ENCODE assay signal across 7 cellular contexts in genomic region chr13:39603424-39603947, GRCh38. TPM values are rescaled to one million over a fixed set of nuclear protein-coding genes. Genes with fewer than 3 reads are reported as not detected.
A peak's percentile ranks its signal among the peaks of the same experiment; 100 is the strongest.
DNase-seq lines count a peak whose midpoint lies in the region; ATAC-seq and TF ChIP-seq lines count a peak whose summit lies in the region.

No MANE protein-coding gene starts in this region.

- H3F3A ChIP-seq in MM.1S (ENCODE audit: insufficient read depth, low read length): no peaks in the 10 kb centered on the region

- H3K9me3 ChIP-seq in MM.1S (replicated peaks; ENCODE audit: insufficient read depth, low read length) (no peaks in the 10 kb centered on the region), body of pancreas (no peaks in the 10 kb centered on the region), stomach (no peaks in the 10 kb centered on the region)

- H3K79me2 ChIP-seq in MM.1S (ENCODE audit: low read length): no peaks in the 10 kb centered on the region

- DNase-seq in GM12865 (ENCODE audit: low read depth): peak; percentile 3
- no peak for DNase-seq in MM.1S
- DNase-seq in body of pancreas: peak in 2 of 4 donors; percentile 3 to 11
- peak; percentile 34 for DNase-seq in iris pigment epithelial cell (ENCODE audit: low read depth)
- no peak for DNase-seq in stomach
- DNase-seq in HPDE6-E6E7 (ENCODE audit: extremely low spot score): no peak

- TF ChIP-seq EP300 in stomach (IDR thresholded peaks at IDR 0.05): no peak

- H3K27ac ChIP-seq in MM.1S (ENCODE audit: low read length) (no peak overlapping the region), body of pancreas (peak overlapping the region; percentile 33 to 71 (median 44)), stomach (peak overlapping the region; percentile 54 to 88 (median 86))

- TF ChIP-seq POLR2A in body of pancreas (IDR thresholded peaks at IDR 0.05) (no peak), stomach (IDR thresholded peaks at IDR 0.05) (no peak)

- no peaks in the 10 kb centered on the region for H3K9me2 ChIP-seq in MM.1S (replicated peaks; ENCODE audit: insufficient read depth, low read length)

- no peak overlapping the region for H3K9ac ChIP-seq in MM.1S (ENCODE audit: low read length)

- peak overlapping the region; percentile 48; the same call in 1 of the 2 replicates for H2AFZ ChIP-seq in MM.1S (ENCODE audit: low read length)

- H3K4me1 ChIP-seq in MM.1S (ENCODE audit: low read length) (no peaks in the 10 kb centered on the region), body of pancreas (peaks cover 11% of the 10 kb centered on the region), stomach (peaks cover 7 to 33% (median 14%) of the 10 kb centered on the region in 4 donors)

- 3 to 7% methylated on average over 13 to 15 of the region's 15 CpGs for WGBS in body of pancreas, 2 donors
- 3 to 8% (median 4%) methylated on average over 15 of the region's 15 CpGs for WGBS in stomach, 5 donors

- H3K36me3 ChIP-seq in MM.1S (replicated peaks; ENCODE audit: insufficient read depth, low read length): no peaks in the 10 kb centered on the region
- no peaks in the 10 kb centered on the region for H3K36me3 ChIP-seq in body of pancreas (replicated peaks in 1 of 2; ENCODE audit: insufficient read depth in 1 of 2, low read depth in 2 of 2)
- H3K36me3 ChIP-seq in stomach: no peaks in the 10 kb centered on the region

- H4K20me1 ChIP-seq in MM.1S (ENCODE audit: insufficient read depth, low read length): no peaks in the 10 kb centered on the region

- H3K27me3 ChIP-seq in MM.1S (replicated peaks; ENCODE audit: insufficient read depth, low read length): no peaks in the 10 kb centered on the region
- peaks cover 0 to 5% of the 10 kb centered on the region in 2 donors for H3K27me3 ChIP-seq in body of pancreas
- peaks cover 0 to 31% (median 5%) of the 10 kb centered on the region in 3 donors for H3K27me3 ChIP-seq in stomach

- H3K4me3 ChIP-seq in GM12865 (ENCODE audit: low read depth, low read length) (peak overlapping the region; percentile 71), MM.1S (ENCODE audit: low read length) (peak overlapping the region; percentile 70), body of pancreas (peak overlapping the region; percentile 16 to 80), stomach (peak overlapping the region; percentile 68 to 82 (median 78))

- peak overlapping the region; percentile 77; the same call in 1 of the 2 replicates for H3K4me2 ChIP-seq in MM.1S (ENCODE audit: low read depth, low read length)

- TF ChIP-seq CTCF in GM12865 (IDR thresholded peaks at IDR 0.05; ENCODE audit: insufficient read depth, low read depth, low read length, missing control alignments) (no peak), MM.1S (IDR thresholded peaks at IDR 0.05; ENCODE audit: low read length) (no peak), body of pancreas (IDR thresholded peaks at IDR 0.05) (no peak), stomach (IDR thresholded peaks at IDR 0.05) (no peak)

- intact Hi-C loops in body of pancreas (cut with DNase I) (loop anchor here (10.0 kb wide), 1 partner anchor 329 kb away; no protein-coding TSS in a partner anchor), stomach (cut with DNase I; ENCODE audit: low total_unique reads) (no loop called here)

- ATAC-seq in GM21825 (IDR thresholded peaks at IDR 0.05; ENCODE audit: unreplicated experiment) (peak; percentile 27), body of pancreas (peak; percentile 43)

RNA-seq across cellular contexts. Expression of gene LHFPL6, which starts 0.5 kb away (rescaled TPM):
- total RNA-seq in body of pancreas (10 to 100 TPM; 18.4 to 30.7 TPM), stomach (10 to 100 TPM in 3 of 5 donors, 1 to 10 TPM in 2; 4.7 to 53.6 (median 11.4) TPM)
- 10 to 100 TPM; 10.1 to 11.9 (median 10.4) TPM for polyA plus RNA-seq in stomach

RNA-seq across cellular contexts. Expression of gene COG6, which starts 52.0 kb away (rescaled TPM):
- 10 to 100 TPM; 13.5 to 17.9 TPM for total RNA-seq in body of pancreas
- total RNA-seq in stomach: 10 to 100 TPM in 3 of 5 donors, 1 to 10 TPM in 2; 7.7 to 42.4 (median 10.3) TPM
- 10 to 100 TPM in 1 of 3 donors, 1 to 10 TPM in 2; 6.5 to 11.2 (median 7.2) TPM for polyA plus RNA-seq in stomach

Comparison
In these comparisons a context has a peak if more than half of its experiments do, and no peak if none do; other contexts are left out.
1. DNase-seq: peak in GM12865 (single experiment) and iris pigment epithelial cell (single experiment); none in MM.1S (single experiment), stomach (single experiment) and HPDE6-E6E7 (single experiment).
2. Peak in every context shown above with its lines, with median percentiles within 50 percentile points of each other: H3K4me3 ChIP-seq.